In the genomic region with DNA sequence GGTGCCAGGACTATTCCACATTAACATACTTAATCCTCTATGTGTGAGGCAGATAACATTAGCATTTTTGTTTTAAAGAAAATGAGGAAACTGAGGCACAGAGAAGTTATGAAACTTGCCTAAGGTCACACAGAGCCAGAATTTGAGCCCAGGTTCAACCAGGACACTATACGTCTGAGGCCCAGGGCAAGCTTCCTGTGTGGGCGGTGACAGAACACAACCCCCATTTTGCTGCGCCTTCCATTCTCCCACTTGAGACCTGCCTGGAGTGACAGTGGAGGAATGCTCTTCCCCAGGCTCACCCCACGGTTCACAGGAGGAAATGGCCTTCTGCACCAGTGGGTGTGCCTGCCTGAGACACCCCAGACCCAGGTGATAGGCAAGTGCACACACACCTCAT, we compare ENCODE assay signal across 3 cellular contexts.
TF ChIP-seq lines count a peak whose summit lies in the region.

No MANE protein-coding gene starts in this region.

TF ChIP-seq in HEK293, 187 proteins besides CTCF, POLR2A, EP300 and RAD21:
- TF ChIP-seq, protein P1, sequence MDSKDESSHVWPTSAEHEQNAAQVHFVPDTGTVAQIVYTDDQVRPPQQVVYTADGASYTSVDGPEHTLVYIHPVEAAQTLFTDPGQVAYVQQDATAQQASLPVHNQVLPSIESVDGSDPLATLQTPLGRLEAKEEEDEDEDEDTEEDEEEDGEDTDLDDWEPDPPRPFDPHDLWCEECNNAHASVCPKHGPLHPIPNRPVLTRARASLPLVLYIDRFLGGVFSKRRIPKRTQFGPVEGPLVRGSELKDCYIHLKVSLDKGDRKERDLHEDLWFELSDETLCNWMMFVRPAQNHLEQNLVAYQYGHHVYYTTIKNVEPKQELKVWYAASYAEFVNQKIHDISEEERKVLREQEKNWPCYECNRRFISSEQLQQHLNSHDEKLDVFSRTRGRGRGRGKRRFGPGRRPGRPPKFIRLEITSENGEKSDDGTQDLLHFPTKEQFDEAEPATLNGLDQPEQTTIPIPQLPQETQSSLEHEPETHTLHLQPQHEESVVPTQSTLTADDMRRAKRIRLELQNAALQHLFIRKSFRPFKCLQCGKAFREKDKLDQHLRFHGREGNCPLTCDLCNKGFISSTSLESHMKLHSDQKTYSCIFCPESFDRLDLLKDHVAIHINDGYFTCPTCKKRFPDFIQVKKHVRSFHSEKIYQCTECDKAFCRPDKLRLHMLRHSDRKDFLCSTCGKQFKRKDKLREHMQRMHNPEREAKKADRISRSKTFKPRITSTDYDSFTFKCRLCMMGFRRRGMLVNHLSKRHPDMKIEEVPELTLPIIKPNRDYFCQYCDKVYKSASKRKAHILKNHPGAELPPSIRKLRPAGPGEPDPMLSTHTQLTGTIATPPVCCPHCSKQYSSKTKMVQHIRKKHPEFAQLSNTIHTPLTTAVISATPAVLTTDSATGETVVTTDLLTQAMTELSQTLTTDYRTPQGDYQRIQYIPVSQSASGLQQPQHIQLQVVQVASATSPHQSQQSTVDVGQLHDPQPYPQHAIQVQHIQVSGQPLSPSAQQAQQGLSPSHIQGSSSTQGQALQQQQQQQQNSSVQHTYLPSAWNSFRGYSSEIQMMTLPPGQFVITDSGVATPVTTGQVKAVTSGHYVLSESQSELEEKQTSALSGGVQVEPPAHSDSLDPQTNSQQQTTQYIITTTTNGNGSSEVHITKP (tag by site-specific recombination; IDR thresholded peaks at IDR 0.05): peak; percentile 83
- TF ChIP-seq ZNF114 (tag by site-specific recombination; IDR thresholded peaks at IDR 0.05) (no peak), EGR2 (tag by site-specific recombination; IDR thresholded peaks at IDR 0.05; ENCODE audit: low read depth) (peak; percentile 60)

TF ChIP-seq in K562, 482 proteins besides CTCF, POLR2A, EP300 and RAD21 (continued from another document):
- TF ChIP-seq HNRNPL (IDR thresholded peaks at IDR 0.05; ENCODE audit: low read depth, low read length) (no peak), ZFP36 (IDR thresholded peaks at IDR 0.05; ENCODE audit: low read depth, low read length, partially characterized antibody) (peak; percentile 53), YY1 (IDR thresholded peaks at IDR 0.05; ENCODE audit: borderline replicate concordance in 1 of 3, control insufficient read depth in 1 of 3, extremely low read depth in 1 of 3, insufficient read depth in 3 of 3, insufficient read length in 1 of 3, insufficient replicate concordance in 2 of 3, low read depth in 1 of 3, low read length in 2 of 3) (peak in 1 of 3 experiments; percentile 22), SETDB1 (IDR thresholded peaks at IDR 0.05; ENCODE audit: low read length) (no peak), HCFC1 (IDR thresholded peaks at IDR 0.05; ENCODE audit: low read depth, low read length) (no peak), MYC (IDR thresholded peaks at IDR 0.05; ENCODE audit: low read depth, low read length) (no peak), MYC (CRISPR knock-in tag; IDR thresholded peaks at IDR 0.05; ENCODE audit: borderline replicate concordance, low read depth) (no peak), HOXB6 (CRISPR knock-in tag; IDR thresholded peaks at IDR 0.05; ENCODE audit: borderline replicate concordance) (no peak)
- TF ChIP-seq, protein P2, sequence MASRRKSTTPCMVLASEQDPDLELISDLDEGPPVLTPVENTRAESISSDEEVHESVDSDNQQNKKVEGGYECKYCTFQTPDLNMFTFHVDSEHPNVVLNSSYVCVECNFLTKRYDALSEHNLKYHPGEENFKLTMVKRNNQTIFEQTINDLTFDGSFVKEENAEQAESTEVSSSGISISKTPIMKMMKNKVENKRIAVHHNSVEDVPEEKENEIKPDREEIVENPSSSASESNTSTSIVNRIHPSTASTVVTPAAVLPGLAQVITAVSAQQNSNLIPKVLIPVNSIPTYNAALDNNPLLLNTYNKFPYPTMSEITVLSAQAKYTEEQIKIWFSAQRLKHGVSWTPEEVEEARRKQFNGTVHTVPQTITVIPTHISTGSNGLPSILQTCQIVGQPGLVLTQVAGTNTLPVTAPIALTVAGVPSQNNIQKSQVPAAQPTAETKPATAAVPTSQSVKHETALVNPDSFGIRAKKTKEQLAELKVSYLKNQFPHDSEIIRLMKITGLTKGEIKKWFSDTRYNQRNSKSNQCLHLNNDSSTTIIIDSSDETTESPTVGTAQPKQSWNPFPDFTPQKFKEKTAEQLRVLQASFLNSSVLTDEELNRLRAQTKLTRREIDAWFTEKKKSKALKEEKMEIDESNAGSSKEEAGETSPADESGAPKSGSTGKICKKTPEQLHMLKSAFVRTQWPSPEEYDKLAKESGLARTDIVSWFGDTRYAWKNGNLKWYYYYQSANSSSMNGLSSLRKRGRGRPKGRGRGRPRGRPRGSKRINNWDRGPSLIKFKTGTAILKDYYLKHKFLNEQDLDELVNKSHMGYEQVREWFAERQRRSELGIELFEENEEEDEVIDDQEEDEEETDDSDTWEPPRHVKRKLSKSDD (conservative IDR thresholded peaks at IDR 0.05; ENCODE audit: low read length): no peak
- TF ChIP-seq, protein P3, sequence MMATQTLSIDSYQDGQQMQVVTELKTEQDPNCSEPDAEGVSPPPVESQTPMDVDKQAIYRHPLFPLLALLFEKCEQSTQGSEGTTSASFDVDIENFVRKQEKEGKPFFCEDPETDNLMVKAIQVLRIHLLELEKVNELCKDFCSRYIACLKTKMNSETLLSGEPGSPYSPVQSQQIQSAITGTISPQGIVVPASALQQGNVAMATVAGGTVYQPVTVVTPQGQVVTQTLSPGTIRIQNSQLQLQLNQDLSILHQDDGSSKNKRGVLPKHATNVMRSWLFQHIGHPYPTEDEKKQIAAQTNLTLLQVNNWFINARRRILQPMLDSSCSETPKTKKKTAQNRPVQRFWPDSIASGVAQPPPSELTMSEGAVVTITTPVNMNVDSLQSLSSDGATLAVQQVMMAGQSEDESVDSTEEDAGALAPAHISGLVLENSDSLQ (IDR thresholded peaks at IDR 0.05): peak; percentile 10; the same call in 1 of the 2 replicates

TF ChIP-seq in GM12891, 5 proteins besides CTCF, POLR2A, EP300 and RAD21 (continued from another document):
- TF ChIP-seq POLR2AphosphoS5 (IDR thresholded peaks at IDR 0.05; ENCODE audit: low read depth, low read length) (no peak), POU2F2 (IDR thresholded peaks at IDR 0.05; ENCODE audit: low read depth, low read length) (no peak), TAF1 (IDR thresholded peaks at IDR 0.05; ENCODE audit: low read depth, low read length) (no peak), PAX5 (IDR thresholded peaks at IDR 0.05; ENCODE audit: insufficient read depth, low read length, severe bottlenecking) (no peak)
